ENCODE assay signal across 15 cellular contexts in the genomic region with DNA sequence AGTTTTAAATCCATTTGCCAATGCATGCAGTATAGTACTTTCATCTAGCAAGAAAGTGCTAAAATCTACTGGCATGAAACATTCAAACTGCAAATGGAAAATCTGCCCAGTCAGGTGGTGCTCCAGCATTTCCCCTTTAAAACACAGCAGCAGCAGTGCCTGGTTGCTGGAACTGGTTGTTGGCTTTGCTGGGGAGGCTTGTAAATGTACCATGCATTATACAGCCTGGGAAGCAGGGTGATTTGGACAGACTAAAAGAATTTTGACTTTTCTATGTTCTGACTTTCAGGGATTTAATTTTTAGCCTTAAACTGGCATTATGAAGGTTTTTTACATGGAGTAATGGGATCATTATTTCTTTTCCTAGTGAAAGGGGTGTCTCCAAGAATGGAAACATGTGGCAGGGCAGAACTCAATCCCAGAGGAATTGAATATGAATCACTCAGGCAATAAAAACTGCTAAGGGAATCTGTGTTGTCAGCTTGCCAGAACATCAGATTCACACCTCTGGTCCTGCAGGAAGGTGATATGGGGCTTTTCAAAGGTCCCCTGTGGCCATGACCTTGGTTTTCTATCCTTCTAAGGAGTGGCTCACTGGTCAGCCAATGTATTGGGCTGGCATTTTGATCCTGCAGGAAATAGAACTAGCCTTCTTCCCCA. TPM values are rescaled to one million over a fixed set of nuclear protein-coding genes. Genes with fewer than 3 reads are reported as not detected.
"Had no signal": no experiment of that assay in that cellular context is flagged by ENCODE, and none has a peak within 500 bp of the region (broad histone marks: within the 10 kb centered on the region; RNA-seq: fewer than 3 reads in every experiment).

No MANE protein-coding gene starts in this region.

- ATAC-seq: activated T-cell treated with anti-CD3 and anti-CD28 coated beads, Interleukin-2, amount 50 U/mL, for 4 hours; esophagus mucosa; mucosa of descending colon; naive thymus-derived CD4-positive, alpha-beta T cell; upper lobe of right lung; WTC11 had no signal

- DNase-seq: activated CD4-positive, alpha-beta memory T cell treated with anti-CD3 and anti-CD28 coated beads, Interleukin-2, amount 10 ng/mL, durations not matched to agents 7 days and 5 days; activated CD4-positive, alpha-beta T cell treated with anti-CD3 and anti-CD28 coated beads for 4 hours; activated effector memory CD4-positive, alpha-beta T cell treated with anti-CD3 and anti-CD28 coated beads, Interleukin-2, amount 50 U/mL, for 16 hours; activated T-cell treated with anti-CD3 and anti-CD28 coated beads, Interleukin-2, amount 50 U/mL, for 4 hours; caudate nucleus; kidney; left ventricle myocardium inferior; mucosa of descending colon; naive thymus-derived CD4-positive, alpha-beta T cell; ovary; stimulated activated CD4-positive, alpha-beta T cell treated with anti-CD3 and anti-CD28 coated beads, Interleukin-12 subunit alpha, Interleukin-12 subunit beta, amount 100 ng/mL, for 4 hours; stimulated activated CD4-positive, alpha-beta T cell treated with anti-CD3 and anti-CD28 coated beads, Interleukin-2, amount 100 ng/mL, for 24 hours; upper lobe of right lung had no signal

RNA-seq across cellular contexts. Expression of a gene that starts 9.0 kb away (rescaled TPM):
- total RNA-seq: activated CD4-positive, alpha-beta memory T cell treated with anti-CD3 and anti-CD28 coated beads, Interleukin-2, amount 10 ng/mL, durations not matched to agents 7 days and 5 days; left ventricle myocardium inferior; naive thymus-derived CD4-positive, alpha-beta T cell; ovary; WTC11 had no signal
